ENCODE assay signal across 7 cellular contexts in genomic region chr11:128548655-128549255, GRCh38. TPM values are rescaled to one million over a fixed set of nuclear protein-coding genes. Genes with fewer than 3 reads are reported as not detected.
DNase-seq lines count a peak whose midpoint lies in the region; ATAC-seq and TF ChIP-seq lines count a peak whose summit lies in the region.

No MANE protein-coding gene starts in this region.

- TF ChIP-seq CTCF in HFF-Myc (IDR thresholded peaks at IDR 0.05; ENCODE audit: low read depth, low read length, missing control alignments), result no peak
- TF ChIP-seq CTCF in natural killer cell (IDR thresholded peaks at IDR 0.05), result no peak

- no peaks in the 10 kb centered on the region for H3K36me3 ChIP-seq in SJCRH30

- peaks cover 1% of the 10 kb centered on the region for H3K36me3 Mint-ChIP-seq in activated CD4-positive, alpha-beta T cell treated with anti-CD3 and anti-CD28 coated beads, Interleukin-2, amount 10 ng/mL, durations not matched to agents 7 days and 5 days (ENCODE audit: low read depth)
- H3K36me3 Mint-ChIP-seq in natural killer cell, result no peaks in the 10 kb centered on the region

- peak overlapping the region; percentile 86 for H3K27ac Mint-ChIP-seq in activated CD4-positive, alpha-beta T cell treated with anti-CD3 and anti-CD28 coated beads, Interleukin-2, amount 10 ng/mL, durations not matched to agents 7 days and 5 days
- H3K27ac Mint-ChIP-seq in natural killer cell, result peak overlapping the region; percentile 50 to 97

- H3K27ac ChIP-seq in SJCRH30, result no peak overlapping the region

- peak overlapping the region; percentile 76 for H3K4me3 Mint-ChIP-seq in activated CD4-positive, alpha-beta T cell treated with anti-CD3 and anti-CD28 coated beads, Interleukin-2, amount 10 ng/mL, durations not matched to agents 7 days and 5 days
- H3K4me3 Mint-ChIP-seq in natural killer cell, result peak overlapping the region; percentile 88

- DNase-seq in HFF-Myc (ENCODE audit: extremely low read depth, low read depth), result no peak
- peak; percentile 28 for DNase-seq in activated CD4-positive, alpha-beta T cell treated with anti-CD3 and anti-CD28 coated beads, Interleukin-2, amount 10 ng/mL, durations not matched to agents 7 days and 5 days
- DNase-seq in fibroblast of peridontal ligament (ENCODE audit: extremely low read depth), result peak; percentile 28
- no peak for DNase-seq in natural killer cell
- DNase-seq in SJCRH30, result no peak
- DNase-seq in HK-2 (ENCODE audit: unreplicated experiment), result no peak
- DNase-seq in NCI-H2081 (lab: John Stamatoyannopoulos, UW), result no peak

- H3K4me3 ChIP-seq in HFF-Myc (replicated peaks; ENCODE audit: low read depth, low read length), result peak overlapping the region; percentile 32
- H3K4me3 ChIP-seq in SJCRH30, result no peak overlapping the region

- no peaks in the 10 kb centered on the region for H3K27me3 ChIP-seq in SJCRH30

- peaks cover 1% of the 10 kb centered on the region for H3K27me3 Mint-ChIP-seq in activated CD4-positive, alpha-beta T cell treated with anti-CD3 and anti-CD28 coated beads, Interleukin-2, amount 10 ng/mL, durations not matched to agents 7 days and 5 days
- H3K27me3 Mint-ChIP-seq in natural killer cell (ENCODE audit: low read depth in 2 of 2), result peaks cover 0 to 3% of the 10 kb centered on the region in 2 donors

- H3K9me3 ChIP-seq in SJCRH30 (replicated peaks), result no peaks in the 10 kb centered on the region

- peaks cover 11% of the 10 kb centered on the region for H3K4me1 ChIP-seq in SJCRH30

- H3K9me3 Mint-ChIP-seq in activated CD4-positive, alpha-beta T cell treated with anti-CD3 and anti-CD28 coated beads, Interleukin-2, amount 10 ng/mL, durations not matched to agents 7 days and 5 days, result no peaks in the 10 kb centered on the region
- H3K9me3 Mint-ChIP-seq in natural killer cell, result no peaks in the 10 kb centered on the region

- H3K4me1 Mint-ChIP-seq in activated CD4-positive, alpha-beta T cell treated with anti-CD3 and anti-CD28 coated beads, Interleukin-2, amount 10 ng/mL, durations not matched to agents 7 days and 5 days, result peaks cover 89% of the 10 kb centered on the region
- peaks cover 62 to 63% of the 10 kb centered on the region in 2 donors for H3K4me1 Mint-ChIP-seq in natural killer cell

- intact Hi-C loops in natural killer cell (cut with micrococcal nuclease), result no loop called here

- ATAC-seq in natural killer cell, result peak in 1 of 3 donors; percentile 7

- CTCF ChIA-PET in activated CD4-positive, alpha-beta T cell treated with anti-CD3 and anti-CD28 coated beads, Interleukin-2, amount 10 ng/mL, durations not matched to agents 7 days and 5 days (lab: Charles Lee), result interaction anchor here (1.1 to 1.3 kb wide), 3 partner anchors 9 to 259 kb away, joined by 3 to 6 read pairs (median 4); no protein-coding TSS in a partner anchor

- POLR2A ChIA-PET in activated CD4-positive, alpha-beta T cell treated with anti-CD3 and anti-CD28 coated beads, Interleukin-2, amount 10 ng/mL, durations not matched to agents 7 days and 5 days (lab: Charles Lee), result no interaction called here

RNA-seq across cellular contexts. Expression of gene ETS1, which starts 38.6 kb away (rescaled TPM):
- 100 to 1,000 TPM; 580 to 648 TPM for total RNA-seq in activated CD4-positive, alpha-beta T cell treated with anti-CD3 and anti-CD28 coated beads, Interleukin-2, amount 10 ng/mL, durations not matched to agents 7 days and 5 days
- 100 to 1,000 TPM; 532 to 684 (median 589) TPM for total RNA-seq in natural killer cell
- 32.8 and 43.9 TPM in 2 replicates for total RNA-seq in SJCRH30 (2014; rRNA removed; shearing (Covaris generic))

Comparison
In these comparisons a context has a peak if more than half of its experiments do, and no peak if none do; other contexts are left out.
1. DNase-seq: peak in activated CD4-positive, alpha-beta T cell treated with anti-CD3 and anti-CD28 coated beads, Interleukin-2, amount 10 ng/mL, durations not matched to agents 7 days and 5 days (single experiment) and fibroblast of peridontal ligament (single experiment); none in HFF-Myc (single experiment), natural killer cell (single experiment), SJCRH30 (0 of 2), HK-2 (single experiment) and NCI-H2081 (0 of 2).
2. RNA of gene ETS1, which starts 38.6 kb away (total RNA-seq): 580 to 648 TPM in activated CD4-positive, alpha-beta T cell treated with anti-CD3 and anti-CD28 coated beads, Interleukin-2, amount 10 ng/mL, durations not matched to agents 7 days and 5 days and 532 to 684 TPM in natural killer cell; 32.8 to 43.9 TPM in SJCRH30; every median in the first group is over 10 times any median in the second.